1 cellular context compared by ENCODE assay signal in genomic region chr1:170533331-170533730, GRCh38.
TF ChIP-seq lines count a peak whose summit lies in the region.

No MANE protein-coding gene starts in this region.

TF ChIP-seq in IMR-90, 13 proteins besides CTCF, POLR2A, EP300 and RAD21:
- TF ChIP-seq USF2 (IDR thresholded peaks at IDR 0.05; ENCODE audit: low read depth, low read length) (no peak), MXI1 (IDR thresholded peaks at IDR 0.05; ENCODE audit: borderline replicate concordance, low read depth, low read length) (no peak), MAFK (IDR thresholded peaks at IDR 0.05; ENCODE audit: low read depth, low read length) (no peak), SMC3 (IDR thresholded peaks at IDR 0.05; ENCODE audit: low read depth, low read length) (no peak), CEBPB (IDR thresholded peaks at IDR 0.05; ENCODE audit: low read depth, low read length) (peak; percentile 81)
- TF ChIP-seq, protein P1, sequence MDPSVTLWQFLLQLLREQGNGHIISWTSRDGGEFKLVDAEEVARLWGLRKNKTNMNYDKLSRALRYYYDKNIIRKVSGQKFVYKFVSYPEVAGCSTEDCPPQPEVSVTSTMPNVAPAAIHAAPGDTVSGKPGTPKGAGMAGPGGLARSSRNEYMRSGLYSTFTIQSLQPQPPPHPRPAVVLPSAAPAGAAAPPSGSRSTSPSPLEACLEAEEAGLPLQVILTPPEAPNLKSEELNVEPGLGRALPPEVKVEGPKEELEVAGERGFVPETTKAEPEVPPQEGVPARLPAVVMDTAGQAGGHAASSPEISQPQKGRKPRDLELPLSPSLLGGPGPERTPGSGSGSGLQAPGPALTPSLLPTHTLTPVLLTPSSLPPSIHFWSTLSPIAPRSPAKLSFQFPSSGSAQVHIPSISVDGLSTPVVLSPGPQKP (IDR thresholded peaks at IDR 0.05; ENCODE audit: borderline replicate concordance, low read depth, low read length): no peak
